In genomic region chr11:30019481-30019880, GRCh38 we compare ENCODE assay signal across 39 cellular contexts. TPM values are rescaled to one million over a fixed set of nuclear protein-coding genes. Genes with fewer than 3 reads are reported as not detected.
"Had no signal": no experiment of that assay in that cellular context is flagged by ENCODE, and none has a peak within 500 bp of the region (broad histone marks: within the 10 kb centered on the region; RNA-seq: fewer than 3 reads in every experiment).

No MANE protein-coding gene starts in this region.

- H3K4me3 ChIP-seq: MG63 had no signal

- DNase-seq: Karpas-422, Kasumi-1, MG63, MM.1S, NCI-H1048, NCI-H1092, NCI-H1092 treated with DMSO at 0.1 percent for 48 hours, NCI-H1105, NCI-H1105 treated with DMSO at 0.1 percent for 48 hours, NCI-H1417, NCI-H1417 treated with DMSO at 0.1 percent for 48 hours, NCI-H1436, NCI-H1436 treated with DMSO at 0.1 percent for 48 hours, NCI-H146, NCI-H1694, NCI-H1694 treated with DMSO at 0.1 percent for 48 hours, NCI-H187, NCI-H187 treated with DMSO at 0.1 percent for 48 hours, NCI-H1930, NCI-H2029, NCI-H2029 treated with DMSO at 0.1 percent for 48 hours, NCI-H2081, NCI-H2081 treated with DMSO at 0.1 percent for 48 hours, NCI-H2107, NCI-H2171, NCI-H2171 treated with DMSO at 0.1 percent for 48 hours, NCI-H2227 treated with DMSO at 0.1 percent for 48 hours, NCI-H226, NCI-H345, NCI-H446, NCI-H446 treated with DMSO at 0.1 percent for 48 hours, NCI-H510A, NCI-H510A treated with DMSO at 0.1 percent for 48 hours, NCI-H524, NCI-H524 treated with DMSO at 0.1 percent for 48 hours had no signal

- H3K9me3 ChIP-seq: MG63 had no signal

- H3K36me3 ChIP-seq: MG63 had no signal

RNA-seq across cellular contexts. Expression of gene KCNA4, which starts 2.7 kb away (rescaled TPM):
- total RNA-seq: LHCN-M2, M059J, MCF 10A, NCI-H460 had no signal
